In genomic region chr3:33900809-33901505, GRCh38 we compare ENCODE assay signal across 1 cellular context.
TF ChIP-seq lines count a peak whose summit lies in the region.

No MANE protein-coding gene starts in this region.

TF ChIP-seq in K562, 482 proteins besides CTCF, POLR2A, EP300 and RAD21 (continued from another document and continues in another):
- TF ChIP-seq, protein P1, sequence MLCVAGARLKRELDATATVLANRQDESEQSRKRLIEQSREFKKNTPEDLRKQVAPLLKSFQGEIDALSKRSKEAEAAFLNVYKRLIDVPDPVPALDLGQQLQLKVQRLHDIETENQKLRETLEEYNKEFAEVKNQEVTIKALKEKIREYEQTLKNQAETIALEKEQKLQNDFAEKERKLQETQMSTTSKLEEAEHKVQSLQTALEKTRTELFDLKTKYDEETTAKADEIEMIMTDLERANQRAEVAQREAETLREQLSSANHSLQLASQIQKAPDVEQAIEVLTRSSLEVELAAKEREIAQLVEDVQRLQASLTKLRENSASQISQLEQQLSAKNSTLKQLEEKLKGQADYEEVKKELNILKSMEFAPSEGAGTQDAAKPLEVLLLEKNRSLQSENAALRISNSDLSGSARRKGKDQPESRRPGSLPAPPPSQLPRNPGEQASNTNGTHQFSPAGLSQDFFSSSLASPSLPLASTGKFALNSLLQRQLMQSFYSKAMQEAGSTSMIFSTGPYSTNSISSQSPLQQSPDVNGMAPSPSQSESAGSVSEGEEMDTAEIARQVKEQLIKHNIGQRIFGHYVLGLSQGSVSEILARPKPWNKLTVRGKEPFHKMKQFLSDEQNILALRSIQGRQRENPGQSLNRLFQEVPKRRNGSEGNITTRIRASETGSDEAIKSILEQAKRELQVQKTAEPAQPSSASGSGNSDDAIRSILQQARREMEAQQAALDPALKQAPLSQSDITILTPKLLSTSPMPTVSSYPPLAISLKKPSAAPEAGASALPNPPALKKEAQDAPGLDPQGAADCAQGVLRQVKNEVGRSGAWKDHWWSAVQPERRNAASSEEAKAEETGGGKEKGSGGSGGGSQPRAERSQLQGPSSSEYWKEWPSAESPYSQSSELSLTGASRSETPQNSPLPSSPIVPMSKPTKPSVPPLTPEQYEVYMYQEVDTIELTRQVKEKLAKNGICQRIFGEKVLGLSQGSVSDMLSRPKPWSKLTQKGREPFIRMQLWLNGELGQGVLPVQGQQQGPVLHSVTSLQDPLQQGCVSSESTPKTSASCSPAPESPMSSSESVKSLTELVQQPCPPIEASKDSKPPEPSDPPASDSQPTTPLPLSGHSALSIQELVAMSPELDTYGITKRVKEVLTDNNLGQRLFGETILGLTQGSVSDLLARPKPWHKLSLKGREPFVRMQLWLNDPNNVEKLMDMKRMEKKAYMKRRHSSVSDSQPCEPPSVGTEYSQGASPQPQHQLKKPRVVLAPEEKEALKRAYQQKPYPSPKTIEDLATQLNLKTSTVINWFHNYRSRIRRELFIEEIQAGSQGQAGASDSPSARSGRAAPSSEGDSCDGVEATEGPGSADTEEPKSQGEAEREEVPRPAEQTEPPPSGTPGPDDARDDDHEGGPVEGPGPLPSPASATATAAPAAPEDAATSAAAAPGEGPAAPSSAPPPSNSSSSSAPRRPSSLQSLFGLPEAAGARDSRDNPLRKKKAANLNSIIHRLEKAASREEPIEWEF (CRISPR knock-in tag; IDR thresholded peaks at IDR 0.05): peak; percentile 87
- no peak for TF ChIP-seq RBM14 (IDR thresholded peaks at IDR 0.05; ENCODE audit: borderline replicate concordance, insufficient read depth, low read depth, low read length)
- TF ChIP-seq ZNF444 (CRISPR knock-in tag; IDR thresholded peaks at IDR 0.05): no peak
- TF ChIP-seq ZKSCAN3 (CRISPR knock-in tag; IDR thresholded peaks at IDR 0.05): no peak
- TF ChIP-seq FOXA3 (CRISPR knock-in tag; conservative IDR thresholded peaks at IDR 0.05 in 1 of 2, IDR thresholded peaks at IDR 0.05 in 1 of 2): peak; percentile 15 to 73; a peak in 1 of 4 replicates
- TF ChIP-seq ZNF766 (CRISPR knock-in tag; conservative IDR thresholded peaks at IDR 0.05): peak; percentile 87
- TF ChIP-seq, protein P2, sequence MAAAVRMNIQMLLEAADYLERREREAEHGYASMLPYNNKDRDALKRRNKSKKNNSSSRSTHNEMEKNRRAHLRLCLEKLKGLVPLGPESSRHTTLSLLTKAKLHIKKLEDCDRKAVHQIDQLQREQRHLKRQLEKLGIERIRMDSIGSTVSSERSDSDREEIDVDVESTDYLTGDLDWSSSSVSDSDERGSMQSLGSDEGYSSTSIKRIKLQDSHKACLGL (CRISPR knock-in tag; IDR thresholded peaks at IDR 0.05; ENCODE audit: borderline replicate concordance, poor library complexity, severe bottlenecking): no peak
- TF ChIP-seq, protein P3, sequence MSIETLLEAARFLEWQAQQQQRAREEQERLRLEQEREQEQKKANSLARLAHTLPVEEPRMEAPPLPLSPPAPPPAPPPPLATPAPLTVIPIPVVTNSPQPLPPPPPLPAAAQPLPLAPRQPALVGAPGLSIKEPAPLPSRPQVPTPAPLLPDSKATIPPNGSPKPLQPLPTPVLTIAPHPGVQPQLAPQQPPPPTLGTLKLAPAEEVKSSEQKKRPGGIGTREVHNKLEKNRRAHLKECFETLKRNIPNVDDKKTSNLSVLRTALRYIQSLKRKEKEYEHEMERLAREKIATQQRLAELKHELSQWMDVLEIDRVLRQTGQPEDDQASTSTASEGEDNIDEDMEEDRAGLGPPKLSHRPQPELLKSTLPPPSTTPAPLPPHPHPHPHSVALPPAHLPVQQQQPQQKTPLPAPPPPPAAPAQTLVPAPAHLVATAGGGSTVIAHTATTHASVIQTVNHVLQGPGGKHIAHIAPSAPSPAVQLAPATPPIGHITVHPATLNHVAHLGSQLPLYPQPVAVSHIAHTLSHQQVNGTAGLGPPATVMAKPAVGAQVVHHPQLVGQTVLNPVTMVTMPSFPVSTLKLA (conservative IDR thresholded peaks at IDR 0.05): peak; percentile 84 to 90
- TF ChIP-seq RB1 (IDR thresholded peaks at IDR 0.05; ENCODE audit: low read depth): 0 out of 2 replicates have a peak, but pooled peaks have one; percentile 5
- TF ChIP-seq, protein P4, sequence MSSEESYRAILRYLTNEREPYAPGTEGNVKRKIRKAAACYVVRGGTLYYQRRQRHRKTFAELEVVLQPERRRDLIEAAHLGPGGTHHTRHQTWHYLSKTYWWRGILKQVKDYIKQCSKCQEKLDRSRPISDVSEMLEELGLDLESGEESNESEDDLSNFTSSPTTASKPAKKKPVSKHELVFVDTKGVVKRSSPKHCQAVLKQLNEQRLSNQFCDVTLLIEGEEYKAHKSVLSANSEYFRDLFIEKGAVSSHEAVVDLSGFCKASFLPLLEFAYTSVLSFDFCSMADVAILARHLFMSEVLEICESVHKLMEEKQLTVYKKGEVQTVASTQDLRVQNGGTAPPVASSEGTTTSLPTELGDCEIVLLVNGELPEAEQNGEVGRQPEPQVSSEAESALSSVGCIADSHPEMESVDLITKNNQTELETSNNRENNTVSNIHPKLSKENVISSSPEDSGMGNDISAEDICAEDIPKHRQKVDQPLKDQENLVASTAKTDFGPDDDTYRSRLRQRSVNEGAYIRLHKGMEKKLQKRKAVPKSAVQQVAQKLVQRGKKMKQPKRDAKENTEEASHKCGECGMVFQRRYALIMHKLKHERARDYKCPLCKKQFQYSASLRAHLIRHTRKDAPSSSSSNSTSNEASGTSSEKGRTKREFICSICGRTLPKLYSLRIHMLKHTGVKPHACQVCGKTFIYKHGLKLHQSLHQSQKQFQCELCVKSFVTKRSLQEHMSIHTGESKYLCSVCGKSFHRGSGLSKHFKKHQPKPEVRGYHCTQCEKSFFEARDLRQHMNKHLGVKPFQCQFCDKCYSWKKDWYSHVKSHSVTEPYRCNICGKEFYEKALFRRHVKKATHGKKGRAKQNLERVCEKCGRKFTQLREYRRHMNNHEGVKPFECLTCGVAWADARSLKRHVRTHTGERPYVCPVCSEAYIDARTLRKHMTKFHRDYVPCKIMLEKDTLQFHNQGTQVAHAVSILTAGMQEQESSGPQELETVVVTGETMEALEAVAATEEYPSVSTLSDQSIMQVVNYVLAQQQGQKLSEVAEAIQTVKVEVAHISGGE (CRISPR knock-in tag; IDR thresholded peaks at IDR 0.05): peak in 1 of 3 experiments; percentile 91; a peak in 2 of 6 replicates
- TF ChIP-seq PURB (CRISPR knock-in tag; IDR thresholded peaks at IDR 0.05; ENCODE audit: low read depth): no peak
- TF ChIP-seq, protein P5, sequence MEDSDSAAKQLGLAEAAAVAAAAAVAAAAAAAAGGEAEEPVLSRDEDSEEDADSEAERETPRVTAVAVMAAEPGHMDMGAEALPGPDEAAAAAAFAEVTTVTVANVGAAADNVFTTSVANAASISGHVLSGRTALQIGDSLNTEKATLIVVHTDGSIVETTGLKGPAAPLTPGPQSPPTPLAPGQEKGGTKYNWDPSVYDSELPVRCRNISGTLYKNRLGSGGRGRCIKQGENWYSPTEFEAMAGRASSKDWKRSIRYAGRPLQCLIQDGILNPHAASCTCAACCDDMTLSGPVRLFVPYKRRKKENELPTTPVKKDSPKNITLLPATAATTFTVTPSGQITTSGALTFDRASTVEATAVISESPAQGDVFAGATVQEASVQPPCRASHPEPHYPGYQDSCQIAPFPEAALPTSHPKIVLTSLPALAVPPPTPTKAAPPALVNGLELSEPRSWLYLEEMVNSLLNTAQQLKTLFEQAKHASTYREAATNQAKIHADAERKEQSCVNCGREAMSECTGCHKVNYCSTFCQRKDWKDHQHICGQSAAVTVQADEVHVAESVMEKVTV (CRISPR knock-in tag; IDR thresholded peaks at IDR 0.05): no peak
- TF ChIP-seq CBFA2T3 (IDR thresholded peaks at IDR 0.05): peak; percentile 100
- peak; percentile 65; the same call in 1 of the 2 replicates for TF ChIP-seq DNMT1 (IDR thresholded peaks at IDR 0.05)
- peak; percentile 98 for TF ChIP-seq LEF1 (IDR thresholded peaks at IDR 0.05)
- no peak for TF ChIP-seq KDM2B (CRISPR knock-in tag; IDR thresholded peaks at IDR 0.05)
- peak; percentile 90 for TF ChIP-seq MAFK (IDR thresholded peaks at IDR 0.05; ENCODE audit: low read length)
- no peak; the same call in 1 of the 2 replicates for TF ChIP-seq TFAP4 (CRISPR knock-in tag; IDR thresholded peaks at IDR 0.05; ENCODE audit: borderline replicate concordance)
- TF ChIP-seq C11orf30 (IDR thresholded peaks at IDR 0.05; ENCODE audit: low read depth): peak; percentile 96
- no peak for TF ChIP-seq PHB (CRISPR knock-in tag; IDR thresholded peaks at IDR 0.05)
- peak; percentile 98 for TF ChIP-seq ZNF589 (CRISPR knock-in tag; IDR thresholded peaks at IDR 0.05; ENCODE audit: low read depth)
- TF ChIP-seq KLF1 (tag; IDR thresholded peaks at IDR 0.05): peak; percentile 83
- TF ChIP-seq NR2F6 (CRISPR knock-in tag; IDR thresholded peaks at IDR 0.05): no peak; the same call in 1 of the 2 replicates
- no peak for TF ChIP-seq ZNF77 (CRISPR knock-in tag; IDR thresholded peaks at IDR 0.05)
- TF ChIP-seq KLF6 (CRISPR knock-in tag; IDR thresholded peaks at IDR 0.05; ENCODE audit: borderline replicate concordance): peak; percentile 14; the same call in 1 of the 2 replicates
- peak; percentile 71 to 90 for TF ChIP-seq RCOR1 (IDR thresholded peaks at IDR 0.05; ENCODE audit: borderline replicate concordance in 1 of 2, low read depth in 2 of 2, low read length in 2 of 2)
- peak; percentile 98 for TF ChIP-seq ELF4 (CRISPR knock-in tag; IDR thresholded peaks at IDR 0.05)
- TF ChIP-seq POU5F1 (IDR thresholded peaks at IDR 0.05; ENCODE audit: borderline replicate concordance, low read depth, low read length, partially characterized antibody): no peak
- no peak for TF ChIP-seq USF2 (CRISPR knock-in tag; IDR thresholded peaks at IDR 0.05)
- peak; percentile 72; the same call in 1 of the 2 replicates for TF ChIP-seq TARDBP (IDR thresholded peaks at IDR 0.05)
- no peak for TF ChIP-seq RBM22 (IDR thresholded peaks at IDR 0.05; ENCODE audit: low read depth, low read length, poor library complexity, severe bottlenecking)
- no peak for TF ChIP-seq ZNF121 (CRISPR knock-in tag; conservative IDR thresholded peaks at IDR 0.05)
- peak in 1 of 2 experiments; percentile 94; a peak in 3 of 4 replicates for TF ChIP-seq TBL1XR1 (IDR thresholded peaks at IDR 0.05; ENCODE audit: low read length in 2 of 2)
- TF ChIP-seq, protein P6, sequence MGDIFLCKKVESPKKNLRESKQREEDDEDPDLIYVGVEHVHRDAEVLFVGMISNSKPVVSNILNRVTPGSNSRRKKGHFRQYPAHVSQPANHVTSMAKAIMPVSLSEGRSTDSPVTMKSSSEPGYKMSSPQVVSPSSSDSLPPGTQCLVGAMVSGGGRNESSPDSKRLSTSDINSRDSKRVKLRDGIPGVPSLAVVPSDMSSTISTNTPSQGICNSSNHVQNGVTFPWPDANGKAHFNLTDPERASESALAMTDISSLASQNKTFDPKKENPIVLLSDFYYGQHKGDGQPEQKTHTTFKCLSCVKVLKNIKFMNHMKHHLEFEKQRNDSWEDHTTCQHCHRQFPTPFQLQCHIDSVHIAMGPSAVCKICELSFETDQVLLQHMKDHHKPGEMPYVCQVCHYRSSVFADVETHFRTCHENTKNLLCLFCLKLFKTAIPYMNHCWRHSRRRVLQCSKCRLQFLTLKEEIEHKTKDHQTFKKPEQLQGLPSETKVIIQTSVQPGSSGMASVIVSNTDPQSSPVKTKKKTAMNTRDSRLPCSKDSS (IDR thresholded peaks at IDR 0.05; ENCODE audit: low read depth, partially characterized antibody): no peak
